Comparison of ENCODE assay signal across 8 cellular contexts in the genomic region with DNA sequence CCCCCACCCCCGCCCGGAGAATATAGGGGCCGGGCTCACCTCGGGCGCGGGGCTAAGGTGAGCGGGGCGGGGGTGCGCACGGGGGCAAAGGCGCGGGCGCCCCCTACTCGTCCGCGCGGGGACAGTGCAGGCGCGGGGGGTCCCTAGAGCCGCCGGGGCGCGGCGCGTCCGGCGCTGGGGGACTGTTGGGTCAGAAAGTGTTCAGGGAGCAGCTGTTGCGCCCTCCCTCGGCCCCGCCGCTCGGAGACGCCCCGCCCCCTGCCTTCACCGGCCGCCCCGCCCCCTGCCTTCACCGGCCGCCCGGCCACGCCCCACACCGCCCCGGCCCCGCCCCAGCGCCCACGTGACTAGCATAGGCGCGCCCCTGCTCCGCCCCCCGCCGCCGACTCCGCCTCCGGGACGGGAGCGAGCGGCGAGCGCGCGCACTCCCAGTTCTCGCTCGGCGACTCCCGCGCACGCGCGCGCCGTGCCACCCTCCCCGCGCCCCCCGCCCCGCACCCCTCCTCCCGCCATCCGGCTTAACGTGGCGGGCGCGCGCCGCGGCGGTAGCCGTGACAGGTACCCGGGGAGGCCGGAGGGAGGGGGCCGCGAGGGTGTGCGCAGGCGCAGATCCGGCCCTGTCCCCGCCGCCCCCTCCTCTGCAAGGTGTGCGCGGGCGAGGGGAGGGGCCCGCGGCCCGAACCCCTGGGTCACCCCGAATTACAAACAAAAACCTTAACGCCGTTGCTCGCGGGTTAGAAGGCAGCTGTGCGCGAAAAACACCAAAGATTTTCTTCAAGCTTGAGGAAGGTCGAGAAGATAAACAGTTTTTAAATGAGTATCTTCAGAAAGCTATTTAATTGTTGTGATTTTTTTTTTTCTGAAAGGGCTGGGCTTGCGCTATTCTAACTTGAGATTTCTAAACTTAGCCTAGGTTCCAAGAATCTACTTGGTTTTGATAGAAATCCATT. TPM values are rescaled to one million over a fixed set of nuclear protein-coding genes. Genes with fewer than 3 reads are reported as not detected.
DNase-seq lines count a peak whose midpoint lies in the region; ATAC-seq and TF ChIP-seq lines count a peak whose summit lies in the region.

No MANE protein-coding gene starts in this region.

- H3K4me1 ChIP-seq in iPS DF 6.9 (ENCODE audit: control insufficient read depth, insufficient read depth, low read length), result peaks cover 2% of the 10 kb centered on the region; the same call in 1 of the 2 replicates
- peaks cover 13 to 27% of the 10 kb centered on the region in 2 donors for H3K4me1 ChIP-seq in gastrocnemius medialis

- TF ChIP-seq CTCF in astrocyte of the cerebellum (IDR thresholded peaks at IDR 0.05; ENCODE audit: low read depth, low read length, missing control alignments) (no peak), gastrocnemius medialis (IDR thresholded peaks at IDR 0.05 in 4 of 5, conservative IDR thresholded peaks at IDR 0.05 in 1 of 5) (peak in 1 of 5 experiments; percentile 18)

- H3K27me3 ChIP-seq in iPS DF 6.9 (ENCODE audit: control insufficient read depth, insufficient read depth, low read length), result no peaks in the 10 kb centered on the region
- no peaks in the 10 kb centered on the region for H3K27me3 ChIP-seq in gastrocnemius medialis

- in situ Hi-C loops in astrocyte of the cerebellum (cut with HindIII; ENCODE audit: low sequenced_read_pairs) (loop anchor here (5.0 to 25.0 kb wide), 2 partner anchors 83 to 343 kb away; no protein-coding TSS in a partner anchor), gastrocnemius medialis (cut with MboI; ENCODE audit: low sequenced_read_pairs in 4 of 4) (loop anchor here in 2 of 4 donors (25.0 kb wide), 1 partner anchor 618 kb away; a partner anchor contains a TSS)

- H3K9me3 ChIP-seq in iPS DF 6.9 (ENCODE audit: control insufficient read depth, insufficient read depth, low read length) (no peaks in the 10 kb centered on the region), gastrocnemius medialis (no peaks in the 10 kb centered on the region)

- ATAC-seq in GM18502 (IDR thresholded peaks at IDR 0.05; ENCODE audit: poor library complexity, unreplicated experiment), result peak; percentile 65
- ATAC-seq in HG02943 (IDR thresholded peaks at IDR 0.05; ENCODE audit: low read depth, unreplicated experiment), result peak; percentile 61
- ATAC-seq in gastrocnemius medialis, result peak; percentile 71 to 78

- DNase-seq in NCI-H187 treated with DMSO at 0.1 percent for 48 hours (lab: John Stamatoyannopoulos, UW), result peak; percentile 28
- peak; percentile 100 for DNase-seq in T-helper 9 cell
- DNase-seq in astrocyte of the cerebellum (ENCODE audit: low read depth), result peak; percentile 75
- no peak for DNase-seq in iPS DF 6.9 (ENCODE audit: low read depth, low spot score)
- peak; percentile 93 for DNase-seq in gastrocnemius medialis
- no peak for DNase-seq in epidermal melanocyte (ENCODE audit: insufficient read length, low spot score)

- TF ChIP-seq POLR2A in gastrocnemius medialis (IDR thresholded peaks at IDR 0.05), result peak; percentile 73 to 81

- WGBS in iPS DF 6.9 (ENCODE audit: insufficient coverage, insufficient read length), result no CpG with 5 or more reads among the region's 110 CpGs

- no peak overlapping the region for H3K27ac ChIP-seq in iPS DF 6.9 (ENCODE audit: low read length)
- peak overlapping the region; percentile 97 to 100 (median 98) for H3K27ac ChIP-seq in gastrocnemius medialis

- intact Hi-C loops in gastrocnemius medialis (cut with DNase I; ENCODE audit: low total_unique reads), result loop anchor here (2.0 to 10.0 kb wide), 4 partner anchors 28 to 233 kb away; no protein-coding TSS in a partner anchor

- H3K36me3 ChIP-seq in iPS DF 6.9 (ENCODE audit: control insufficient read depth, insufficient read depth, low read length) (no peaks in the 10 kb centered on the region), gastrocnemius medialis (no peaks in the 10 kb centered on the region)

- H3K4me3 ChIP-seq in astrocyte of the cerebellum (ENCODE audit: low read depth, low read length), result peak overlapping the region; percentile 79
- peak overlapping the region; percentile 75; the same call in 1 of the 2 replicates for H3K4me3 ChIP-seq in iPS DF 6.9 (ENCODE audit: low read length)
- H3K4me3 ChIP-seq in gastrocnemius medialis, result peak overlapping the region; percentile 89 to 95 (median 94)

RNA-seq across cellular contexts. Expression of a gene that starts 0.7 kb away (rescaled TPM):
- 1 to 10 TPM; 4.1 to 5.9 (median 4.7) TPM for total RNA-seq in gastrocnemius medialis

Comparison
In these comparisons a context has a peak if more than half of its experiments do, and no peak if none do; other contexts are left out.
1. DNase-seq: peak in NCI-H187 treated with DMSO at 0.1 percent for 48 hours (single experiment), T-helper 9 cell (single experiment), astrocyte of the cerebellum (single experiment) and gastrocnemius medialis (2 of 2); none in iPS DF 6.9 (single experiment) and epidermal melanocyte (single experiment).
2. Peak in every context shown above with its lines, with median percentiles within 50 percentile points of each other: ATAC-seq and H3K4me3 ChIP-seq.